Comparison of ENCODE assay signal across 8 cellular contexts in the genomic region with DNA sequence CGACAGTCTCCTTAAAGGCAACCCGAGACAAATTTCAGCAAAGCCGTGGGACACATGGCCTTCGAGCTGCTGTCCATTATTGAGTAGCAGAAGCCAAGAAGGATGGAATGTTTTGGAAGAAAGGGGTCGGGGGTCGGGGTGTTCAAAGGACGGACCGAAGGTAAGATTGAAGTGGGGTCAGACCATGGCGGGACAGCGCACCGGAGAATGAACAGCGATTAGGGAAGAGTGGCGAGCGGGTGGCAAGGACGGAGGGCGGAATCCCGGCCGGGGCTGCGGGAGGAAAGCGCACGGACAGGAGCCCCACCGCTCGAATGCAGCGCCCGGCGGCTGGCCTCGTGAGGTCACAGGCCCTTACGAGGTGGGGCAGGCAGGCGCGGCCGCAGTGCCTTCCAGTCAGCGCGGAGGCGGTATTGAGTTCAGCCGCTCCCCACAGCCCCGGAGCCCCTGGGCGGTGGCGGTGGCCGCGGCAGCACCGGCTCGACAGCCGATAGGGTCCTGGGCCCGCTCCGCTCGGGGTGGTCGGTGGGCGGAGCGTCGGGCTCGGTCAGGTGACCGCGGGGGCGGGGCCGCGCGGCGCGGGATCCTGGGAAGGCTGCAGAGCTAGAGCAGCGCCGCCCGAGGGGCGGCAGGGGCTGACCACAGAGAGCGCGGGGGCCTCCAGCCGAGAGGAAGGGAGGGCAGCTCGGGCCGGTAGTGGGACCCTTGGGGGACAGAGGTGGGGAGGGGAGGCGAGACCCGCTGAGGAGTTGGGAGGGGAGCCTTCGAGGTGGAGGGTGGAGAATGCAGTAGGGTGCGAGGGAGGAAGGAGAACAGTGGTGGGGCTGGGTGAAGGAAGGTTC. TPM values are rescaled to one million over a fixed set of nuclear protein-coding genes. Genes with fewer than 3 reads are reported as not detected.
DNase-seq lines count a peak whose midpoint lies in the region; ATAC-seq, FAIRE-seq and TF ChIP-seq lines count a peak whose summit lies in the region.

A gene with protein sequence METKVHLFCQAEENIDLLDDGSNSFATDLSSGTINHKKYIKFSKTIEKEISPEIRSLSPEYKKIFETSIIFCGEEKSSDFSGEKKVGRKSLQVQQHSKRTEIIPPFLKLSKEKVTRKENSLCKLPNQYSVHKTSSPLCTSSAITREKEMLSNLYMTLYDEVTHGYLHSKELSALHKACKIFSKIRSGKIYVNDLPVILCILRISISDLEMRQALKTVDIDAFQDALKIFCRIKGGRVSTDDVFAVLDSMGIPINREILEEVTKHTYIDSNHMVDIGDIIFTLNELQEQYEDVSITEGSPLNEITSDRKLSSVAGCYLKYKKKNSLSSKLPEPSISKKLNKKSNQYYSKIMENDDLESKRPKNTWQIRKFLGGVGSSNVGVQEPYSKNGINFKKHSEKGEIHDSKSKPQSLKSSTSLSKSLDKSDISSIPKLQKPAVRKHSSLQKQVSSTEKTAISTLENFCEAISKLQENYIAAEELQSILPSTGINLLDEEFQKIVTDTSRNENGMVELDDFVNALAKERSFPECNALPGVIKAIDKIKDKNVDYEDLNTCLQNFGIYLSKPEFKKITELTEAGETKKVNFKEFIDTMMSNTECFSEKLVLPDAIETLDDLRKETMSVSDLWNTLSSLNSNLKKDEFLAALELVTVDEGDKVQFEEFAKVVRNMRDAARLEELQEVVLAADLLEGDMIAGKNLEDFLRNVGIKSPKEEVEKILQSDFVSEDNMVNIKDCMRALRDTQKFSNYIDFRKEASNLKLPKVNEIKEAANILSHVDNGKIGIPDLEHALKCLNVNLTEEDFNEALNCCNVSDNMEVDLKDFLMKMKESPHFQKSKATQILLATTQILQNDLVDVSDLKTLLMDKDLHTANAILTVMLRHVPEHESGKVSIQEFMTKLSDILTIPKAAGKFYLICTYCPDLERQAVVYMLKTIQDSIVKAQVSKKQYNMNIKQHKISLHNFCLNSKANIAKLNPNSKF (plus strand): TSS at position 574 of the 842 bp plus-strand sequence. CDS start 4,399 bp downstream, outside the sequence.

- intact Hi-C loops in kidney (cut with DNase I): no loop called here

- peak within 1 kb of the TSS; percentile 74 to 85 for H3K27ac ChIP-seq in kidney (ENCODE audit: low read depth in 2 of 2, low read length in 2 of 2)

- peak within 1 kb of the TSS; percentile 71 to 82 for H3K4me3 ChIP-seq in kidney (ENCODE audit: low read length in 2 of 2)

- H3K36me3 ChIP-seq in kidney (ENCODE audit: control insufficient read depth in 1 of 2, insufficient read depth in 2 of 2, low read length in 2 of 2): no peaks in the 10 kb centered on the region

- no peaks in the 10 kb centered on the region for H3K4me1 ChIP-seq in kidney (ENCODE audit: control insufficient read depth in 1 of 2, insufficient read depth in 1 of 2, low read depth in 1 of 2, low read length in 2 of 2)

- FAIRE-seq in kidney (lab: Jason Lieb, UNC): no peak

- H3K9me3 ChIP-seq in kidney (ENCODE audit: control insufficient read depth in 1 of 2, low read length in 2 of 2): no peaks in the 10 kb centered on the region

- ATAC-seq in GM18873 (IDR thresholded peaks at IDR 0.05; ENCODE audit: low FRiP score, unreplicated experiment): peak; percentile 74
- peak; percentile 88 for ATAC-seq in HG03108 (IDR thresholded peaks at IDR 0.05; ENCODE audit: unreplicated experiment)

- DNase-seq in AG08395 (ENCODE audit: low spot score) (peak; percentile 86), NCI-H2196 treated with DMSO at 0.1 percent for 48 hours (lab: John Stamatoyannopoulos, UW; ENCODE audit: unreplicated experiment) (peak; percentile 86), kidney (peak; percentile 96)
- DNase-seq in activated CD4-positive, CD25-positive, alpha-beta regulatory T cell treated with anti-CD3 and anti-CD28 coated beads, Interleukin-2, amount 50 U/mL, for 16 hours (ENCODE audit: low read depth, low spot score): peak; percentile 26
- peak; percentile 71 for DNase-seq in central memory CD4-positive, alpha-beta T cell
- peak; percentile 84 for DNase-seq in stimulated activated CD4-positive, alpha-beta T cell treated with anti-CD3 and anti-CD28 coated beads, Interleukin-15, amount 100 ng/mL, for 24 hours

- peak; percentile 23 for TF ChIP-seq CTCF in kidney (IDR thresholded peaks at IDR 0.05; ENCODE audit: borderline replicate concordance, extremely low read depth, insufficient read depth)

- peak within 1 kb of the TSS; percentile 71 to 72 for H3K9ac ChIP-seq in kidney (ENCODE audit: low read length in 2 of 2)

RNA-seq across cellular contexts. Expression of the gene that starts here (rescaled TPM):
- total RNA-seq in kidney: 18.8 TPM
- 2.2 TPM for polyA plus RNA-seq in kidney (ENCODE audit: insufficient read depth, low read depth, low replicate concordance)

Comparison
In these comparisons a context has a peak if more than half of its experiments do, and no peak if none do; other contexts are left out.
1. Peak in every context shown above with its lines: DNase-seq, ATAC-seq, H3K4me3 ChIP-seq and H3K27ac ChIP-seq.
2. DNase-seq: peak in every context shown above with its lines; median percentile 96 in kidney; 86 in AG08395; 86 in NCI-H2196 treated with DMSO at 0.1 percent for 48 hours; 84 in stimulated activated CD4-positive, alpha-beta T cell treated with anti-CD3 and anti-CD28 coated beads, Interleukin-15, amount 100 ng/mL, for 24 hours; 71 in central memory CD4-positive, alpha-beta T cell; 26 in activated CD4-positive, CD25-positive, alpha-beta regulatory T cell treated with anti-CD3 and anti-CD28 coated beads, Interleukin-2, amount 50 U/mL, for 16 hours.